ENCODE assay signal across 1 cellular context in the genomic region with DNA sequence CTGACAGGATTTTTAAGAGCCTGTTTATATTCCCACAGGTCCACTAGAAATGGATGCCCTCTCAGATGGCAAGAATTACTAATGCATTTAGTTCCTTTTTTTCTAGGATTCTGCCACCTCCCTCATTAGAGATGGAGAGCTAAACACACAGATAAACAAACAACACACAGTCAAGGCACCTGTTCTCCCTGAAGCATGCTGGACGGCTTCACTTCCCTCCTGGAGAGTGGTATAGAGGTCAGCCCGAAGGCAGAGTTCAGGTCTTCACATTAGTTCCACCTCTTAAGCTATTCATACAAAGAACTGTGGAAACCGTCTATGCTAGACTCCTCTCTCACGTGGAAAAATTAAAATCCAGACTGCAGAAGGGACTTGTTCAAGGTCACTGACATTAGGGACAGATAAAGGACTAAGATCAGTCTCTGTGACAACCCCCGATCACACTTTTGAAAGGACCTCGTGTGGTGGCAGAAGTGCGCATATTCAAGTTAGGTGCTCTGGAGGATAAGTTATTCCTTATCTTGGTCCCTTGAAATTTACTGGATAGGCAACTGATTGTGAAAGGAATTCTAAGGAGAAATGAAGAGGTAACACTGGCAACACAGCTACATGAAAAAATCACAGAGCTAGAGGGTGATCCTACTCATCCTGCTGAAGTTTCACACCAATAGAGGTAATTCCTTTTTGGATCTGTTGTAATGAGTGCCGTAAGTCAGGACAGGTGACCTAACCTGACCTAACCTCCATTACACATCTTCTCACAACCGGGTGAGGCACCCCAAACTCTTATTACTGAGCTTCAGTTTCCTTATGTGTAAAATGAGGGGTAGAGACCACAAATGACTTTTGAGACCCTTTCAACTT.
TF ChIP-seq lines count a peak whose summit lies in the region.

No MANE protein-coding gene starts in this region.

TF ChIP-seq in WTC11, 78 proteins besides CTCF, POLR2A, EP300 and RAD21 (continued from another document):
- TF ChIP-seq, protein P1, sequence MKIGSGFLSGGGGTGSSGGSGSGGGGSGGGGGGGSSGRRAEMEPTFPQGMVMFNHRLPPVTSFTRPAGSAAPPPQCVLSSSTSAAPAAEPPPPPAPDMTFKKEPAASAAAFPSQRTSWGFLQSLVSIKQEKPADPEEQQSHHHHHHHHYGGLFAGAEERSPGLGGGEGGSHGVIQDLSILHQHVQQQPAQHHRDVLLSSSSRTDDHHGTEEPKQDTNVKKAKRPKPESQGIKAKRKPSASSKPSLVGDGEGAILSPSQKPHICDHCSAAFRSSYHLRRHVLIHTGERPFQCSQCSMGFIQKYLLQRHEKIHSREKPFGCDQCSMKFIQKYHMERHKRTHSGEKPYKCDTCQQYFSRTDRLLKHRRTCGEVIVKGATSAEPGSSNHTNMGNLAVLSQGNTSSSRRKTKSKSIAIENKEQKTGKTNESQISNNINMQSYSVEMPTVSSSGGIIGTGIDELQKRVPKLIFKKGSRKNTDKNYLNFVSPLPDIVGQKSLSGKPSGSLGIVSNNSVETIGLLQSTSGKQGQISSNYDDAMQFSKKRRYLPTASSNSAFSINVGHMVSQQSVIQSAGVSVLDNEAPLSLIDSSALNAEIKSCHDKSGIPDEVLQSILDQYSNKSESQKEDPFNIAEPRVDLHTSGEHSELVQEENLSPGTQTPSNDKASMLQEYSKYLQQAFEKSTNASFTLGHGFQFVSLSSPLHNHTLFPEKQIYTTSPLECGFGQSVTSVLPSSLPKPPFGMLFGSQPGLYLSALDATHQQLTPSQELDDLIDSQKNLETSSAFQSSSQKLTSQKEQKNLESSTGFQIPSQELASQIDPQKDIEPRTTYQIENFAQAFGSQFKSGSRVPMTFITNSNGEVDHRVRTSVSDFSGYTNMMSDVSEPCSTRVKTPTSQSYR (CRISPR knock-in tag; IDR thresholded peaks at IDR 0.05): no peak
- TF ChIP-seq GRHL2 (CRISPR knock-in tag; IDR thresholded peaks at IDR 0.05; ENCODE audit: insufficient replicate concordance, severe bottlenecking): no peak
- no peak for TF ChIP-seq NFYB (CRISPR knock-in tag; conservative IDR thresholded peaks at IDR 0.05; ENCODE audit: low read depth)
- no peak for TF ChIP-seq NR2C2 (CRISPR knock-in tag; IDR thresholded peaks at IDR 0.05)
- no peak for TF ChIP-seq EMX1 (CRISPR knock-in tag; IDR thresholded peaks at IDR 0.05)
- no peak for TF ChIP-seq SOX15 (CRISPR knock-in tag; IDR thresholded peaks at IDR 0.05)
- TF ChIP-seq, protein P2, sequence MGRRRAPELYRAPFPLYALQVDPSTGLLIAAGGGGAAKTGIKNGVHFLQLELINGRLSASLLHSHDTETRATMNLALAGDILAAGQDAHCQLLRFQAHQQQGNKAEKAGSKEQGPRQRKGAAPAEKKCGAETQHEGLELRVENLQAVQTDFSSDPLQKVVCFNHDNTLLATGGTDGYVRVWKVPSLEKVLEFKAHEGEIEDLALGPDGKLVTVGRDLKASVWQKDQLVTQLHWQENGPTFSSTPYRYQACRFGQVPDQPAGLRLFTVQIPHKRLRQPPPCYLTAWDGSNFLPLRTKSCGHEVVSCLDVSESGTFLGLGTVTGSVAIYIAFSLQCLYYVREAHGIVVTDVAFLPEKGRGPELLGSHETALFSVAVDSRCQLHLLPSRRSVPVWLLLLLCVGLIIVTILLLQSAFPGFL (CRISPR knock-in tag; IDR thresholded peaks at IDR 0.05; ENCODE audit: borderline replicate concordance): no peak
- TF ChIP-seq KAT7 (CRISPR knock-in tag; IDR thresholded peaks at IDR 0.05; ENCODE audit: borderline replicate concordance): no peak
- TF ChIP-seq, protein P3, sequence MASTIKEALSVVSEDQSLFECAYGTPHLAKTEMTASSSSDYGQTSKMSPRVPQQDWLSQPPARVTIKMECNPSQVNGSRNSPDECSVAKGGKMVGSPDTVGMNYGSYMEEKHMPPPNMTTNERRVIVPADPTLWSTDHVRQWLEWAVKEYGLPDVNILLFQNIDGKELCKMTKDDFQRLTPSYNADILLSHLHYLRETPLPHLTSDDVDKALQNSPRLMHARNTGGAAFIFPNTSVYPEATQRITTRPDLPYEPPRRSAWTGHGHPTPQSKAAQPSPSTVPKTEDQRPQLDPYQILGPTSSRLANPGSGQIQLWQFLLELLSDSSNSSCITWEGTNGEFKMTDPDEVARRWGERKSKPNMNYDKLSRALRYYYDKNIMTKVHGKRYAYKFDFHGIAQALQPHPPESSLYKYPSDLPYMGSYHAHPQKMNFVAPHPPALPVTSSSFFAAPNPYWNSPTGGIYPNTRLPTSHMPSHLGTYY (CRISPR knock-in tag; IDR thresholded peaks at IDR 0.05): no peak
- no peak for TF ChIP-seq NR3C1 (CRISPR knock-in tag; conservative IDR thresholded peaks at IDR 0.05; ENCODE audit: low read depth)
